Comparison of ENCODE assay signal across 31 cellular contexts in the genomic region with DNA sequence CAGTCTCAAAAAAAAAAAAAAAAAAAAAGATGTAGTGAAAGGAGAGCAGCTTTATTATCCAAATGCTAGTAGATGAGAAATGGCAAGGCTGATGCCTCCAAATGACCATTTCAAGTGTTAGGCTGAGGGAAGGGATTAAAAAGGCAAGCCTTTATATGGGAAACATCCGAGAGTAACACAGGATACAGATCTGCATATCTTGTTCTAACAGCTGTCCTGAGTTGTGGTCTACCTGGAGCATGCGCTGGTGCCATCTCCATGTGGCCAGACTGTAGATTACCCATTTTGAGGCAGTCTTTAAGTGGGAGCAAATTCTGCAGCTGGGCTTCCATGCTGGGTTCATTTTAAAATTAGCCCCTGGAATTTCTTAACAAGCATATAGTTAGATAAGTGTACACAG.
"Had no signal": no experiment of that assay in that cellular context is flagged by ENCODE, and none has a peak within 500 bp of the region (broad histone marks: within the 10 kb centered on the region; RNA-seq: fewer than 3 reads in every experiment).

No MANE protein-coding gene starts in this region.

- H3K4me1 Mint-ChIP-seq: activated CD4-positive, alpha-beta memory T cell treated with anti-CD3 and anti-CD28 coated beads, Interleukin-2, amount 10 ng/mL, durations not matched to agents 7 days and 5 days; activated CD4-positive, alpha-beta T cell treated with anti-CD3 and anti-CD28 coated beads, Interleukin-2, amount 10 ng/mL, durations not matched to agents 7 days and 5 days; activated naive CD4-positive, alpha-beta T cell treated with anti-CD3 and anti-CD28 coated beads, Interleukin-2, amount 10 ng/mL, durations not matched to agents 7 days and 5 days had no signal

- H3K4me3 Mint-ChIP-seq: activated CD4-positive, alpha-beta memory T cell treated with anti-CD3 and anti-CD28 coated beads, Interleukin-2, amount 10 ng/mL, durations not matched to agents 7 days and 5 days; activated CD4-positive, alpha-beta T cell treated with anti-CD3 and anti-CD28 coated beads, Interleukin-2, amount 10 ng/mL, durations not matched to agents 7 days and 5 days; activated naive CD4-positive, alpha-beta T cell treated with anti-CD3 and anti-CD28 coated beads, Interleukin-2, amount 10 ng/mL, durations not matched to agents 7 days and 5 days; activated naive CD8-positive, alpha-beta T cell treated with anti-CD3 and anti-CD28 coated beads, Interleukin-2, amount 10 ng/mL, durations not matched to agents 7 days and 5 days; activated T-cell treated with anti-CD3 and anti-CD28 coated beads, Interleukin-2, amount 50 U/mL, for 24 hours; activated T-cell treated with anti-CD3 and anti-CD28 coated beads, Interleukin-2, amount 50 U/mL, for 72 hours; brain; WTC11 had no signal

- H3K9me3 ChIP-seq: ascending aorta, breast epithelium, colonic mucosa, esophagus squamous epithelium, gastroesophageal sphincter, heart right ventricle had no signal

- H3K4me1 ChIP-seq: ascending aorta, breast epithelium, colonic mucosa, esophagus squamous epithelium had no signal

- ATAC-seq: activated naive CD4-positive, alpha-beta T cell treated with anti-CD3 and anti-CD28 coated beads, Interleukin-2, amount 50 U/mL, for 72 hours; activated T-cell treated with anti-CD3 and anti-CD28 coated beads, Interleukin-2, amount 50 U/mL, for 72 hours; gastroesophageal sphincter; heart right ventricle; WTC11 had no signal

- H3K27ac ChIP-seq: ascending aorta, breast epithelium, cardiac muscle cell, colonic mucosa, epithelial cell of prostate, esophagus squamous epithelium, gastroesophageal sphincter, heart right ventricle, VCaP had no signal

- H3K27ac Mint-ChIP-seq: activated CD4-positive, alpha-beta memory T cell treated with anti-CD3 and anti-CD28 coated beads, Interleukin-2, amount 10 ng/mL, durations not matched to agents 7 days and 5 days; activated CD4-positive, alpha-beta T cell treated with anti-CD3 and anti-CD28 coated beads, Interleukin-2, amount 10 ng/mL, durations not matched to agents 7 days and 5 days; activated naive CD4-positive, alpha-beta T cell treated with anti-CD3 and anti-CD28 coated beads, Interleukin-2, amount 10 ng/mL, durations not matched to agents 7 days and 5 days; activated naive CD4-positive, alpha-beta T cell treated with anti-CD3 and anti-CD28 coated beads, Interleukin-2, amount 50 U/mL, for 72 hours; activated naive CD8-positive, alpha-beta T cell treated with anti-CD3 and anti-CD28 coated beads, Interleukin-2, amount 10 ng/mL, durations not matched to agents 7 days and 5 days; activated T-cell treated with anti-CD3 and anti-CD28 coated beads, Interleukin-2, amount 50 U/mL, for 24 hours; activated T-cell treated with anti-CD3 and anti-CD28 coated beads, Interleukin-2, amount 50 U/mL, for 72 hours; brain; WTC11 had no signal

- H3K4me3 ChIP-seq: ascending aorta, breast epithelium, cardiac muscle cell, colonic mucosa, esophagus squamous epithelium, gastroesophageal sphincter, heart right ventricle had no signal

- H3K27me3 ChIP-seq: ascending aorta, breast epithelium, cardiac muscle cell, colonic mucosa, esophagus squamous epithelium, gastroesophageal sphincter, heart right ventricle had no signal

- H3K27me3 Mint-ChIP-seq: activated T-cell treated with anti-CD3 and anti-CD28 coated beads, Interleukin-2, amount 50 U/mL, for 24 hours; brain had no signal

- H3K36me3 ChIP-seq: ascending aorta, breast epithelium, cardiac muscle cell, colonic mucosa, esophagus squamous epithelium, gastroesophageal sphincter, heart right ventricle had no signal

- DNase-seq: activated CD4-positive, alpha-beta memory T cell treated with anti-CD3 and anti-CD28 coated beads, Interleukin-2, amount 10 ng/mL, durations not matched to agents 7 days and 5 days; activated CD4-positive, alpha-beta T cell treated with anti-CD3 and anti-CD28 coated beads for 1 hour; activated CD4-positive, alpha-beta T cell treated with anti-CD3 and anti-CD28 coated beads for 4 hours; activated CD4-positive, alpha-beta T cell treated with anti-CD3 and anti-CD28 coated beads, Interleukin-2, amount 10 ng/mL, durations not matched to agents 7 days and 5 days; activated CD4-positive, alpha-beta T cell treated with anti-CD3 and anti-CD28 coated beads, Interleukin-2, amount 50 U/mL, for 4 hours; activated CD8-positive, alpha-beta memory T cell treated with anti-CD3 and anti-CD28 coated beads, Interleukin-2, amount 50 U/mL, for 48 hours; activated gamma-delta T cell; activated naive CD4-positive, alpha-beta T cell; activated naive CD4-positive, alpha-beta T cell treated with anti-CD3 and anti-CD28 coated beads, Interleukin-2, amount 10 ng/mL, durations not matched to agents 7 days and 5 days; activated naive CD8-positive, alpha-beta T cell treated with anti-CD3 and anti-CD28 coated beads, Interleukin-2, amount 10 ng/mL, durations not matched to agents 7 days and 5 days; activated T-cell treated with anti-CD3 and anti-CD28 coated beads for 4 hours; activated T-cell treated with anti-CD3 and anti-CD28 coated beads, Interleukin-2, amount 50 U/mL, for 24 hours; activated T-cell treated with anti-CD3 and anti-CD28 coated beads, Interleukin-2, amount 50 U/mL, for 72 hours; central memory CD4-positive, alpha-beta T cell; cerebellar nuclear complex; colonic mucosa; effector CD8-positive, alpha-beta T cell; esophagus squamous epithelium; foreskin melanocyte; heart right ventricle; T-helper 1 cell; T-helper 2 cell had no signal

- H3K36me3 Mint-ChIP-seq: activated naive CD4-positive, alpha-beta T cell treated with anti-CD3 and anti-CD28 coated beads, Interleukin-2, amount 10 ng/mL, durations not matched to agents 7 days and 5 days; activated naive CD4-positive, alpha-beta T cell treated with anti-CD3 and anti-CD28 coated beads, Interleukin-2, amount 50 U/mL, for 72 hours; brain; WTC11 had no signal
